ENCODE assay signal across 28 cellular contexts in genomic region chr12:78799679-78800078, GRCh38.
A peak's percentile ranks its signal among the peaks of the same experiment; 100 is the strongest.
DNase-seq lines count a peak whose midpoint lies in the region; ATAC-seq, FAIRE-seq and TF ChIP-seq lines count a peak whose summit lies in the region.
"Had no signal": no experiment of that assay in that cellular context is flagged by ENCODE, and none has a peak within 500 bp of the region (broad histone marks: within the 10 kb centered on the region; RNA-seq: fewer than 3 reads in every experiment).

No MANE protein-coding gene starts in this region.

- H3K4me3 ChIP-seq in H1 (ENCODE audit: extremely low read depth in 1 of 4, insufficient read depth in 2 of 4, low read depth in 3 of 4, low read length in 4 of 4) (no peak overlapping the region), smooth muscle cell (no peak overlapping the region), small intestine (ENCODE audit: low read depth in 1 of 2, low read length in 2 of 2) (no peak overlapping the region)
- H3K4me3 ChIP-seq: adrenal gland, GM12878, HAP-1 had no signal

- H4K20me1 ChIP-seq in H1 (replicated peaks in 1 of 2; ENCODE audit: control insufficient read depth in 1 of 2, insufficient read depth in 2 of 2, low read length in 2 of 2) (no peaks in the 10 kb centered on the region), smooth muscle cell (ENCODE audit: low read depth) (no peaks in the 10 kb centered on the region)

- no peaks in the 10 kb centered on the region for H3K27me3 Mint-ChIP-seq in T-cell
- H3K27me3 Mint-ChIP-seq: activated naive CD4-positive, alpha-beta T cell treated with anti-CD3 and anti-CD28 coated beads, Interleukin-2, amount 10 ng/mL, durations not matched to agents 7 days and 5 days; CD8-positive, alpha-beta memory T cell; central memory CD8-positive, alpha-beta T cell; dendritic cell treated with granulocyte-macrophage colony-stimulating factor and Interleukin-4, amounts not matched to agents 40 ng/mL and 50 ng/mL, for 4 days; progenitor cell of endocrine pancreas; stimulated activated memory B cell treated with anti-CD40 and anti-IgM and Interleukin-4, amounts not matched to agents 10 μg/mL and 1 μg/mL and 100 μg/mL, for 72 hours; T-helper 17 cell had no signal

- no peaks in the 10 kb centered on the region for H3K36me3 Mint-ChIP-seq in T-cell
- H3K36me3 Mint-ChIP-seq: activated naive CD4-positive, alpha-beta T cell treated with anti-CD3 and anti-CD28 coated beads, Interleukin-2, amount 10 ng/mL, durations not matched to agents 7 days and 5 days; CD8-positive, alpha-beta memory T cell; stimulated activated memory B cell treated with anti-CD40 and anti-IgM and Interleukin-4, amounts not matched to agents 10 μg/mL and 1 μg/mL and 100 μg/mL, for 72 hours had no signal

- H3K79me2 ChIP-seq in H1 (ENCODE audit: control insufficient read depth in 1 of 2, insufficient read depth in 2 of 2, low read length in 2 of 2) (no peaks in the 10 kb centered on the region), smooth muscle cell (ENCODE audit: low read depth) (no peaks in the 10 kb centered on the region)

- no peak overlapping the region for H3K56ac ChIP-seq in H1 (replicated peaks; ENCODE audit: insufficient read length, low read depth, low read length)

- no peak overlapping the region for H3K23ac ChIP-seq in H1 (ENCODE audit: insufficient read length)

- TF ChIP-seq CTCF in H1 (IDR thresholded peaks at IDR 0.05; ENCODE audit: control extremely low read depth in 1 of 3, insufficient read depth in 1 of 3, low read depth in 1 of 3, low read length in 3 of 3) (no peak), smooth muscle cell (IDR thresholded peaks at IDR 0.05; ENCODE audit: borderline replicate concordance, insufficient read depth, poor library complexity, severe bottlenecking) (no peak)

- H3K18ac ChIP-seq in H1 (ENCODE audit: extremely low read depth, low read length) = no peak overlapping the region

- H3K4me2 ChIP-seq in H1 (ENCODE audit: insufficient read depth in 1 of 2, low read depth in 2 of 2, low read length in 2 of 2) = no peak overlapping the region
- no peak overlapping the region for H3K4me2 ChIP-seq in smooth muscle cell

- no peaks in the 10 kb centered on the region for H3F3A ChIP-seq in smooth muscle cell (ENCODE audit: low read depth)

- no peaks in the 10 kb centered on the region for H3K36me3 ChIP-seq in H1 (ENCODE audit: control insufficient read depth in 2 of 4, insufficient read depth in 4 of 4, low read length in 3 of 4)
- no peaks in the 10 kb centered on the region for H3K36me3 ChIP-seq in smooth muscle cell (ENCODE audit: low read depth)
- H3K36me3 ChIP-seq in small intestine (ENCODE audit: control insufficient read depth in 2 of 2, insufficient read depth in 2 of 2, low read length in 2 of 2) = no peaks in the 10 kb centered on the region
- H3K36me3 ChIP-seq: adrenal gland, HAP-1, neutrophil had no signal

- H3K9ac ChIP-seq in H1 (replicated peaks in 1 of 4; ENCODE audit: extremely low read depth in 1 of 4, low read depth in 3 of 4, low read length in 3 of 4) (no peak overlapping the region), smooth muscle cell (ENCODE audit: low read depth) (no peak overlapping the region)

- H2BK15ac ChIP-seq in H1 (ENCODE audit: low read length) = no peak overlapping the region

- TF ChIP-seq POLR2A in H1 (IDR thresholded peaks at IDR 0.05; ENCODE audit: control extremely low read depth in 1 of 2, low read depth in 2 of 2, low read length in 2 of 2) = no peak

- H3K4me1 ChIP-seq in H1 (replicated peaks in 1 of 4; ENCODE audit: control insufficient read depth in 3 of 4, insufficient read depth in 4 of 4, low read length in 3 of 4) (no peaks in the 10 kb centered on the region), smooth muscle cell (ENCODE audit: low read depth) (peaks cover 13% of the 10 kb centered on the region), small intestine (ENCODE audit: control insufficient read depth in 2 of 2, insufficient read depth in 1 of 2, low read depth in 1 of 2, low read length in 1 of 2) (no peaks in the 10 kb centered on the region)
- H3K4me1 ChIP-seq: adrenal gland, HAP-1 had no signal

- H4K5ac ChIP-seq in H1 (ENCODE audit: insufficient read length, low read depth, low read length) = no peak overlapping the region

- no peaks in the 10 kb centered on the region for H3K23me2 ChIP-seq in H1 (ENCODE audit: low read depth, low read length)

- H2AFZ ChIP-seq in H1 (ENCODE audit: low read length) (0 out of 2 replicates have a peak overlapping the region, but pooled peaks have one; percentile 11), smooth muscle cell (ENCODE audit: low read depth) (peak overlapping the region; percentile 29)

- TF ChIP-seq RAD21 in H1 (IDR thresholded peaks at IDR 0.05 in 1 of 2, conservative IDR thresholded peaks at IDR 0.05 in 1 of 2; ENCODE audit: low read depth in 2 of 2, low read length in 2 of 2) = no peak

- no peak overlapping the region for H2BK12ac ChIP-seq in H1 (ENCODE audit: low read depth, low read length)

- H2BK120ac ChIP-seq in H1 (replicated peaks; ENCODE audit: low read depth, low read length) = no peak overlapping the region

- H3K9me3 Mint-ChIP-seq in T-cell = peaks cover 4 to 12% (median 6%) of the 10 kb centered on the region in 3 donors
- H3K9me3 Mint-ChIP-seq: stimulated activated memory B cell treated with anti-CD40 and anti-IgM and Interleukin-4, amounts not matched to agents 10 μg/mL and 1 μg/mL and 100 μg/mL, for 72 hours had no signal

- H2BK20ac ChIP-seq in H1 (ENCODE audit: low read length) = no peak overlapping the region

- no peak overlapping the region for H3K4me3 Mint-ChIP-seq in T-cell
- H3K4me3 Mint-ChIP-seq: activated CD8-positive, alpha-beta T cell treated with anti-CD3 and anti-CD28 coated beads, Interleukin-2, amount 10 ng/mL, durations not matched to agents 7 days and 5 days; activated naive CD4-positive, alpha-beta T cell treated with anti-CD3 and anti-CD28 coated beads, Interleukin-2, amount 10 ng/mL, durations not matched to agents 7 days and 5 days; CD8-positive, alpha-beta memory T cell; central memory CD8-positive, alpha-beta T cell; dendritic cell treated with granulocyte-macrophage colony-stimulating factor and Interleukin-4, amounts not matched to agents 40 ng/mL and 50 ng/mL, for 4 days; stimulated activated memory B cell treated with anti-CD40 and anti-IgM and Interleukin-4, amounts not matched to agents 10 μg/mL and 1 μg/mL and 100 μg/mL, for 72 hours; T-helper 17 cell had no signal

- H4K91ac ChIP-seq in H1 (replicated peaks; ENCODE audit: insufficient read length, low read length) = no peak overlapping the region

- H2BK5ac ChIP-seq in H1 (ENCODE audit: low read depth, low read length) = no peak overlapping the region

- FAIRE-seq in H1 (lab: Jason Lieb, UNC) (no peak), small intestine (lab: Jason Lieb, UNC) (no peak)
- FAIRE-seq: GM12878, kidney, TTC549 had no signal

- H3K27ac ChIP-seq in H1 (ENCODE audit: low read depth, low read length) (no peak overlapping the region), smooth muscle cell (ENCODE audit: low read depth) (peak overlapping the region; percentile 1), small intestine (ENCODE audit: low read depth in 1 of 2, low read length in 1 of 2) (no peak overlapping the region)
- H3K27ac ChIP-seq: adrenal gland, neutrophil had no signal

- TF ChIP-seq EP300 in H1 (IDR thresholded peaks at IDR 0.05; ENCODE audit: borderline replicate concordance in 1 of 2, low read depth in 2 of 2, low read length in 2 of 2) = no peak

- POLR2A ChIA-PET in H1 (lab: Charles Lee; ENCODE audit: partially characterized antibody) = no interaction called here
- POLR2A ChIA-PET in T-cell (lab: Charles Lee) = no interaction called here

- 89% methylated on average over 2 of the region's 2 CpGs; no CpG with 5 or more reads in 1 of the 2 experiments for WGBS in H1 (ENCODE audit: extremely low coverage in 1 of 2, insufficient coverage in 1 of 2, insufficient read length in 1 of 2, insufficient replicate concordance in 2 of 2, low coverage in 1 of 2, low lambda C conversion rate in 2 of 2, missing lambda C conversion rate in 1 of 2), 2 experiments
- WGBS in smooth muscle cell (ENCODE audit: low lambda C conversion rate) = 58% methylated on average over 2 of the region's 2 CpGs
- WGBS in small intestine, 3 donors = 60 to 74% (median 65%) methylated on average over 2 of the region's 2 CpGs

- H2AK5ac ChIP-seq in H1 (ENCODE audit: low read depth, low read length) = no peak overlapping the region

- H3K4ac ChIP-seq in H1 (replicated peaks; ENCODE audit: insufficient read length, low read depth, low read length) = no peak overlapping the region

- H3K79me1 ChIP-seq in H1 (ENCODE audit: low read depth, low read length) = no peaks in the 10 kb centered on the region

- no peaks in the 10 kb centered on the region for H3K4me1 Mint-ChIP-seq in T-cell
- H3K4me1 Mint-ChIP-seq: activated naive CD4-positive, alpha-beta T cell treated with anti-CD3 and anti-CD28 coated beads, Interleukin-2, amount 10 ng/mL, durations not matched to agents 7 days and 5 days; CD8-positive, alpha-beta memory T cell; central memory CD8-positive, alpha-beta T cell; stimulated activated memory B cell treated with anti-CD40 and anti-IgM and Interleukin-4, amounts not matched to agents 10 μg/mL and 1 μg/mL and 100 μg/mL, for 72 hours; T-helper 17 cell had no signal

- H3K27ac Mint-ChIP-seq in T-cell = no peak overlapping the region
- H3K27ac Mint-ChIP-seq: activated CD8-positive, alpha-beta T cell treated with anti-CD3 and anti-CD28 coated beads, Interleukin-2, amount 10 ng/mL, durations not matched to agents 7 days and 5 days; activated naive CD4-positive, alpha-beta T cell treated with anti-CD3 and anti-CD28 coated beads, Interleukin-2, amount 10 ng/mL, durations not matched to agents 7 days and 5 days; CD8-positive, alpha-beta memory T cell; dendritic cell treated with granulocyte-macrophage colony-stimulating factor and Interleukin-4, amounts not matched to agents 40 ng/mL and 50 ng/mL, for 4 days; progenitor cell of endocrine pancreas; stimulated activated memory B cell treated with anti-CD40 and anti-IgM and Interleukin-4, amounts not matched to agents 10 μg/mL and 1 μg/mL and 100 μg/mL, for 72 hours; T-helper 17 cell had no signal

- CTCF ChIA-PET in H1 (lab: Charles Lee; ENCODE audit: partially characterized antibody) = interaction anchor here (0.9 to 1.1 kb wide), 2 partner anchors 9 to 20 kb away, joined by 3 read pairs; no protein-coding TSS in a partner anchor
- CTCF ChIA-PET in T-cell (lab: Charles Lee) = no interaction called here

- peaks cover 0 to 1% (median 0%) of the 10 kb centered on the region in 4 experiments; a peak in 1 of 7 replicates for H3K27me3 ChIP-seq in H1 (replicated peaks in 1 of 4; ENCODE audit: control insufficient read depth in 3 of 4, extremely low read depth in 1 of 4, insufficient read depth in 3 of 4, low read length in 3 of 4)
- no peaks in the 10 kb centered on the region for H3K27me3 ChIP-seq in smooth muscle cell (ENCODE audit: low read depth)
- H3K27me3 ChIP-seq in small intestine (ENCODE audit: control insufficient read depth in 2 of 2, insufficient read depth in 2 of 2, low read length in 2 of 2) = no peaks in the 10 kb centered on the region
- H3K27me3 ChIP-seq: adrenal gland, neutrophil had no signal

- DNase-seq in NCI-H524 (lab: John Stamatoyannopoulos, UW) (peak; percentile 74 to 90), NCI-H524 treated with DMSO at 0.1 percent for 48 hours (lab: John Stamatoyannopoulos, UW) (no peak), NCI-H2227 (lab: John Stamatoyannopoulos, UW; ENCODE audit: unreplicated experiment) (peak; percentile 12), H1 (ENCODE audit: low read depth in 1 of 2, low spot score in 2 of 2) (no peak), smooth muscle cell (lab: John Stamatoyannopoulos, UW; ENCODE audit: unreplicated experiment) (no peak), T-cell (no peak), COLO668 (lab: John Stamatoyannopoulos, UW; ENCODE audit: unreplicated experiment) (no peak), small intestine (no peak)
- DNase-seq: activated CD8-positive, alpha-beta T cell treated with anti-CD3 and anti-CD28 coated beads, Interleukin-2, amount 10 ng/mL, durations not matched to agents 7 days and 5 days; activated naive CD4-positive, alpha-beta T cell treated with anti-CD3 and anti-CD28 coated beads, Interleukin-2, amount 10 ng/mL, durations not matched to agents 7 days and 5 days; adrenal gland; CD8-positive, alpha-beta memory T cell; Karpas-422; kidney; left ventricle myocardium superior; PC-3; T-helper 17 cell; trophoblast cell had no signal

- no peak overlapping the region for H3K14ac ChIP-seq in H1 (ENCODE audit: insufficient read length)

- peaks cover 5% of the 10 kb centered on the region in 2 experiments; a peak in 1 of 4 replicates for H3K9me3 ChIP-seq in H1 (ENCODE audit: insufficient read depth in 2 of 2, low read depth in 1 of 2, low read length in 1 of 2)
- H3K9me3 ChIP-seq in smooth muscle cell (replicated peaks; ENCODE audit: low read depth) = no peaks in the 10 kb centered on the region
- no peaks in the 10 kb centered on the region for H3K9me3 ChIP-seq in small intestine (ENCODE audit: control insufficient read depth, low read depth)
- H3K9me3 ChIP-seq: adrenal gland, HAP-1, neutrophil had no signal

- H4K8ac ChIP-seq in H1 (ENCODE audit: extremely low read depth, insufficient read depth, low read length) = no peak overlapping the region

- no peak for ATAC-seq in T-cell (replicated peaks in 1 of 4)
- ATAC-seq: activated CD8-positive, alpha-beta T cell treated with anti-CD3 and anti-CD28 coated beads, Interleukin-2, amount 10 ng/mL, durations not matched to agents 7 days and 5 days; esophagus mucosa; GM12878; left ventricle myocardium superior; PC-3; SK-N-SH treated with all-trans-retinoic acid at 6 μM for 48 hours; stimulated activated memory B cell treated with anti-CD40 and anti-IgM and Interleukin-4, amounts not matched to agents 10 μg/mL and 1 μg/mL and 100 μg/mL, for 72 hours; T-helper 17 cell had no signal

Comparison
In these comparisons a context has a peak if more than half of its experiments do, and no peak if none do; other contexts are left out.
1. DNase-seq: peak in NCI-H524 (2 of 2) and NCI-H2227 (single experiment); none in NCI-H524 treated with DMSO at 0.1 percent for 48 hours (single experiment), H1 (0 of 2), smooth muscle cell (single experiment), T-cell (0 of 34), COLO668 (single experiment) and small intestine (single experiment).